Comparison of ENCODE assay signal across 1 cellular context in the genomic region with DNA sequence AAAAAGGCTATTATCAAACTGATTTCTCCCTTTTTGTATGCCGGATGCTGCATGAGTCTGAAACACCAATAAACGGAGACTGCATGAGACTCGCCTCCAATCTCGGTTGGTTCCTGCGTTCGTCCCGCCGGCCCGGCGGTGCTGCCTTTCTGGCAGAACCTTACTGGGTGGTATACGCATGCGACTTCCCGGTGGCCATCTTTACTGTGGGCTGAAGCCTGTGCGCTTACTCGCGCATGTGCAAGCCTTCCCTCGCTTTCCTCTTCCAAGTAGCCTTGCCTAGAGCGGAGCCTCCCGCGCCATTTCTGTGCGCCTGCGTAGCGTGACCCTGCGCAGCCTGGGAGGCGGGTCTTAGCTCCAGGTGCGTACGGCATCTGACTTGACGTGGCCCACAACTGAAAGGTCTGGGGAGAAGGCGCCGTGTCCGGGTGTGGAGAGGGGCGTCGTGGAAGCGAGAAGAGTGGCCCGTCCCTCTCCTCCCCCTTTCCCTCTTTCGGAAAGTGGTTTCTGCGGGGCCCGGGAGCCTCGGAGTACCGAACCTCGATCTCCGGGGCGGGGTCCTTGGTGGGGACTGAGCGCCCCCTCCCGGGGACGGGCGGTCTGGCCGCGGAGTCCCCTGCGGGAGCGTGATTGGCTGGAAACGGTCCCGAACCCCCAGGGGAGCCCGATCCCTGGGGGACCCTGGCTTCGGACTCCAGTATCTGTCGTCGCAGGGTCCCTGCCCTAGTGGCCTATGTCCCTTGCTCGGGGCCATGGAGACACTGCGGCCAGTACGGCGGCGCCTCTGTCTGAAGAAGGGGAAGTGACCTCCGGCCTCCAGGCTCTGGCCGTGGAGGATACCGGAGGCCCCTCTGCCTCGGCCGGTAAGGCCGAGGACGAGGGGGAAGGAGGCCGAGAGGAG.
A peak's percentile ranks its signal among the peaks of the same experiment; 100 is the strongest.
TF ChIP-seq lines count a peak whose summit lies in the region.

A gene (plus strand): TSS at position 360 of the 901 bp plus-strand sequence. CDS start 374 bp downstream, at position 734.

TF ChIP-seq in K562, 482 proteins besides CTCF, POLR2A, EP300 and RAD21 (continued from another document and continues in another):
- TF ChIP-seq, protein P1, sequence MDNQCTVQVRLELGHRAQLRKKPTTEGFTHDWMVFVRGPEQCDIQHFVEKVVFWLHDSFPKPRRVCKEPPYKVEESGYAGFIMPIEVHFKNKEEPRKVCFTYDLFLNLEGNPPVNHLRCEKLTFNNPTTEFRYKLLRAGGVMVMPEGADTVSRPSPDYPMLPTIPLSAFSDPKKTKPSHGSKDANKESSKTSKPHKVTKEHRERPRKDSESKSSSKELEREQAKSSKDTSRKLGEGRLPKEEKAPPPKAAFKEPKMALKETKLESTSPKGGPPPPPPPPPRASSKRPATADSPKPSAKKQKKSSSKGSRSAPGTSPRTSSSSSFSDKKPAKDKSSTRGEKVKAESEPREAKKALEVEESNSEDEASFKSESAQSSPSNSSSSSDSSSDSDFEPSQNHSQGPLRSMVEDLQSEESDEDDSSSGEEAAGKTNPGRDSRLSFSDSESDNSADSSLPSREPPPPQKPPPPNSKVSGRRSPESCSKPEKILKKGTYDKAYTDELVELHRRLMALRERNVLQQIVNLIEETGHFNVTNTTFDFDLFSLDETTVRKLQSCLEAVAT (IDR thresholded peaks at IDR 0.05) = peak in 1 of 2 experiments; percentile 91; a peak in 2 of 4 replicates
- peak; percentile 69; the same call in 1 of the 2 replicates for TF ChIP-seq CBFB (CRISPR knock-in tag; IDR thresholded peaks at IDR 0.05)
- TF ChIP-seq ZNF584 (CRISPR knock-in tag; IDR thresholded peaks at IDR 0.05; ENCODE audit: low read depth) = no peak
- TF ChIP-seq YBX1 (IDR thresholded peaks at IDR 0.05) = no peak
- no peak for TF ChIP-seq BCL6 (CRISPR knock-in tag; IDR thresholded peaks at IDR 0.05)
- TF ChIP-seq, protein P2, sequence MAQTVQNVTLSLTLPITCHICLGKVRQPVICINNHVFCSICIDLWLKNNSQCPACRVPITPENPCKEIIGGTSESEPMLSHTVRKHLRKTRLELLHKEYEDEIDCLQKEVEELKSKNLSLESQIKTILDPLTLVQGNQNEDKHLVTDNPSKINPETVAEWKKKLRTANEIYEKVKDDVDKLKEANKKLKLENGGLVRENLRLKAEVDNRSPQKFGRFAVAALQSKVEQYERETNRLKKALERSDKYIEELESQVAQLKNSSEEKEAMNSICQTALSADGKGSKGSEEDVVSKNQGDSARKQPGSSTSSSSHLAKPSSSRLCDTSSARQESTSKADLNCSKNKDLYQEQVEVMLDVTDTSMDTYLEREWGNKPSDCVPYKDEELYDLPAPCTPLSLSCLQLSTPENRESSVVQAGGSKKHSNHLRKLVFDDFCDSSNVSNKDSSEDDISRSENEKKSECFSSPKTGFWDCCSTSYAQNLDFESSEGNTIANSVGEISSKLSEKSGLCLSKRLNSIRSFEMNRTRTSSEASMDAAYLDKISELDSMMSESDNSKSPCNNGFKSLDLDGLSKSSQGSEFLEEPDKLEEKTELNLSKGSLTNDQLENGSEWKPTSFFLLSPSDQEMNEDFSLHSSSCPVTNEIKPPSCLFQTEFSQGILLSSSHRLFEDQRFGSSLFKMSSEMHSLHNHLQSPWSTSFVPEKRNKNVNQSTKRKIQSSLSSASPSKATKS (CRISPR knock-in tag; IDR thresholded peaks at IDR 0.05) = no peak
- TF ChIP-seq, protein P3, sequence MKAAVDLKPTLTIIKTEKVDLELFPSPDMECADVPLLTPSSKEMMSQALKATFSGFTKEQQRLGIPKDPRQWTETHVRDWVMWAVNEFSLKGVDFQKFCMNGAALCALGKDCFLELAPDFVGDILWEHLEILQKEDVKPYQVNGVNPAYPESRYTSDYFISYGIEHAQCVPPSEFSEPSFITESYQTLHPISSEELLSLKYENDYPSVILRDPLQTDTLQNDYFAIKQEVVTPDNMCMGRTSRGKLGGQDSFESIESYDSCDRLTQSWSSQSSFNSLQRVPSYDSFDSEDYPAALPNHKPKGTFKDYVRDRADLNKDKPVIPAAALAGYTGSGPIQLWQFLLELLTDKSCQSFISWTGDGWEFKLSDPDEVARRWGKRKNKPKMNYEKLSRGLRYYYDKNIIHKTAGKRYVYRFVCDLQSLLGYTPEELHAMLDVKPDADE (conservative IDR thresholded peaks at IDR 0.05; ENCODE audit: control insufficient read depth, low read depth, low read length) = peak; percentile 65
- TF ChIP-seq, protein P4, sequence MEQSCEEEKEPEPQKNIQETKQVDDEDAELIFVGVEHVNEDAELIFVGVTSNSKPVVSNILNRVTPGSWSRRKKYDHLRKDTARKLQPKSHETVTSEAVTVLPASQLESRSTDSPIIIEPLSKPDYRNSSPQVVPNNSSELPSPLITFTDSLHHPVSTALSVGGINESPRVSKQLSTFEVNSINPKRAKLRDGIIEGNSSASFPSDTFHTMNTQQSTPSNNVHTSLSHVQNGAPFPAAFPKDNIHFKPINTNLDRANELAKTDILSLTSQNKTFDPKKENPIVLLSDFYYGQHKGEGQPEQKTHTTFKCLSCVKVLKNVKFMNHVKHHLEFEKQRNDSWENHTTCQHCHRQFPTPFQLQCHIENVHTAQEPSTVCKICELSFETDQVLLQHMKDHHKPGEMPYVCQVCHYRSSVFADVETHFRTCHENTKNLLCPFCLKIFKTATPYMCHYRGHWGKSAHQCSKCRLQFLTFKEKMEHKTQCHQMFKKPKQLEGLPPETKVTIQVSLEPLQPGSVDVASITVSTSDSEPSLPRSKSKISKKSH (CRISPR knock-in tag; IDR thresholded peaks at IDR 0.05) = no peak
- TF ChIP-seq, protein P5, sequence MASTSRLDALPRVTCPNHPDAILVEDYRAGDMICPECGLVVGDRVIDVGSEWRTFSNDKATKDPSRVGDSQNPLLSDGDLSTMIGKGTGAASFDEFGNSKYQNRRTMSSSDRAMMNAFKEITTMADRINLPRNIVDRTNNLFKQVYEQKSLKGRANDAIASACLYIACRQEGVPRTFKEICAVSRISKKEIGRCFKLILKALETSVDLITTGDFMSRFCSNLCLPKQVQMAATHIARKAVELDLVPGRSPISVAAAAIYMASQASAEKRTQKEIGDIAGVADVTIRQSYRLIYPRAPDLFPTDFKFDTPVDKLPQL (IDR thresholded peaks at IDR 0.05; ENCODE audit: extremely low read depth, insufficient read length) = no peak
- TF ChIP-seq ZNF436 (CRISPR knock-in tag; IDR thresholded peaks at IDR 0.05) = no peak
- TF ChIP-seq ZFP36 (IDR thresholded peaks at IDR 0.05; ENCODE audit: low read depth, low read length, partially characterized antibody) = peak; percentile 22
- TF ChIP-seq, protein P6, sequence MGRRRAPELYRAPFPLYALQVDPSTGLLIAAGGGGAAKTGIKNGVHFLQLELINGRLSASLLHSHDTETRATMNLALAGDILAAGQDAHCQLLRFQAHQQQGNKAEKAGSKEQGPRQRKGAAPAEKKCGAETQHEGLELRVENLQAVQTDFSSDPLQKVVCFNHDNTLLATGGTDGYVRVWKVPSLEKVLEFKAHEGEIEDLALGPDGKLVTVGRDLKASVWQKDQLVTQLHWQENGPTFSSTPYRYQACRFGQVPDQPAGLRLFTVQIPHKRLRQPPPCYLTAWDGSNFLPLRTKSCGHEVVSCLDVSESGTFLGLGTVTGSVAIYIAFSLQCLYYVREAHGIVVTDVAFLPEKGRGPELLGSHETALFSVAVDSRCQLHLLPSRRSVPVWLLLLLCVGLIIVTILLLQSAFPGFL (CRISPR knock-in tag; IDR thresholded peaks at IDR 0.05) = no peak
- TF ChIP-seq, protein P7, sequence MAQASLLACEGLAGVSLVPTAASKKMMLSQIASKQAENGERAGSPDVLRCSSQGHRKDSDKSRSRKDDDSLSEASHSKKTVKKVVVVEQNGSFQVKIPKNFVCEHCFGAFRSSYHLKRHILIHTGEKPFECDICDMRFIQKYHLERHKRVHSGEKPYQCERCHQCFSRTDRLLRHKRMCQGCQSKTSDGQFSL (CRISPR knock-in tag; IDR thresholded peaks at IDR 0.05) = no peak
- TF ChIP-seq, protein P7 (tag; IDR thresholded peaks at IDR 0.05) = no peak
- peak; percentile 71; the same call in 1 of the 2 replicates for TF ChIP-seq POLR2AphosphoS2 (IDR thresholded peaks at IDR 0.05; ENCODE audit: low read length)
- no peak for TF ChIP-seq ZNF184 (CRISPR knock-in tag; IDR thresholded peaks at IDR 0.05)
- TF ChIP-seq, protein P8, sequence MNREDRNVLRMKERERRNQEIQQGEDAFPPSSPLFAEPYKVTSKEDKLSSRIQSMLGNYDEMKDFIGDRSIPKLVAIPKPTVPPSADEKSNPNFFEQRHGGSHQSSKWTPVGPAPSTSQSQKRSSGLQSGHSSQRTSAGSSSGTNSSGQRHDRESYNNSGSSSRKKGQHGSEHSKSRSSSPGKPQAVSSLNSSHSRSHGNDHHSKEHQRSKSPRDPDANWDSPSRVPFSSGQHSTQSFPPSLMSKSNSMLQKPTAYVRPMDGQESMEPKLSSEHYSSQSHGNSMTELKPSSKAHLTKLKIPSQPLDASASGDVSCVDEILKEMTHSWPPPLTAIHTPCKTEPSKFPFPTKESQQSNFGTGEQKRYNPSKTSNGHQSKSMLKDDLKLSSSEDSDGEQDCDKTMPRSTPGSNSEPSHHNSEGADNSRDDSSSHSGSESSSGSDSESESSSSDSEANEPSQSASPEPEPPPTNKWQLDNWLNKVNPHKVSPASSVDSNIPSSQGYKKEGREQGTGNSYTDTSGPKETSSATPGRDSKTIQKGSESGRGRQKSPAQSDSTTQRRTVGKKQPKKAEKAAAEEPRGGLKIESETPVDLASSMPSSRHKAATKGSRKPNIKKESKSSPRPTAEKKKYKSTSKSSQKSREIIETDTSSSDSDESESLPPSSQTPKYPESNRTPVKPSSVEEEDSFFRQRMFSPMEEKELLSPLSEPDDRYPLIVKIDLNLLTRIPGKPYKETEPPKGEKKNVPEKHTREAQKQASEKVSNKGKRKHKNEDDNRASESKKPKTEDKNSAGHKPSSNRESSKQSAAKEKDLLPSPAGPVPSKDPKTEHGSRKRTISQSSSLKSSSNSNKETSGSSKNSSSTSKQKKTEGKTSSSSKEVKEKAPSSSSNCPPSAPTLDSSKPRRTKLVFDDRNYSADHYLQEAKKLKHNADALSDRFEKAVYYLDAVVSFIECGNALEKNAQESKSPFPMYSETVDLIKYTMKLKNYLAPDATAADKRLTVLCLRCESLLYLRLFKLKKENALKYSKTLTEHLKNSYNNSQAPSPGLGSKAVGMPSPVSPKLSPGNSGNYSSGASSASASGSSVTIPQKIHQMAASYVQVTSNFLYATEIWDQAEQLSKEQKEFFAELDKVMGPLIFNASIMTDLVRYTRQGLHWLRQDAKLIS (CRISPR knock-in tag; IDR thresholded peaks at IDR 0.05) = 0 out of 2 replicates have a peak, but pooled peaks have one; percentile 12
- TF ChIP-seq, protein P9, sequence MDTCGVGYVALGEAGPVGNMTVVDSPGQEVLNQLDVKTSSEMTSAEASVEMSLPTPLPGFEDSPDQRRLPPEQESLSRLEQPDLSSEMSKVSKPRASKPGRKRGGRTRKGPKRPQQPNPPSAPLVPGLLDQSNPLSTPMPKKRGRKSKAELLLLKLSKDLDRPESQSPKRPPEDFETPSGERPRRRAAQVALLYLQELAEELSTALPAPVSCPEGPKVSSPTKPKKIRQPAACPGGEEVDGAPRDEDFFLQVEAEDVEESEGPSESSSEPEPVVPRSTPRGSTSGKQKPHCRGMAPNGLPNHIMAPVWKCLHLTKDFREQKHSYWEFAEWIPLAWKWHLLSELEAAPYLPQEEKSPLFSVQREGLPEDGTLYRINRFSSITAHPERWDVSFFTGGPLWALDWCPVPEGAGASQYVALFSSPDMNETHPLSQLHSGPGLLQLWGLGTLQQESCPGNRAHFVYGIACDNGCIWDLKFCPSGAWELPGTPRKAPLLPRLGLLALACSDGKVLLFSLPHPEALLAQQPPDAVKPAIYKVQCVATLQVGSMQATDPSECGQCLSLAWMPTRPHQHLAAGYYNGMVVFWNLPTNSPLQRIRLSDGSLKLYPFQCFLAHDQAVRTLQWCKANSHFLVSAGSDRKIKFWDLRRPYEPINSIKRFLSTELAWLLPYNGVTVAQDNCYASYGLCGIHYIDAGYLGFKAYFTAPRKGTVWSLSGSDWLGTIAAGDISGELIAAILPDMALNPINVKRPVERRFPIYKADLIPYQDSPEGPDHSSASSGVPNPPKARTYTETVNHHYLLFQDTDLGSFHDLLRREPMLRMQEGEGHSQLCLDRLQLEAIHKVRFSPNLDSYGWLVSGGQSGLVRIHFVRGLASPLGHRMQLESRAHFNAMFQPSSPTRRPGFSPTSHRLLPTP (IDR thresholded peaks at IDR 0.05; ENCODE audit: borderline replicate concordance, extremely low read depth, insufficient read length) = no peak
- peak; percentile 94 for TF ChIP-seq NFRKB (IDR thresholded peaks at IDR 0.05; ENCODE audit: low read depth)
- TF ChIP-seq, protein P10, sequence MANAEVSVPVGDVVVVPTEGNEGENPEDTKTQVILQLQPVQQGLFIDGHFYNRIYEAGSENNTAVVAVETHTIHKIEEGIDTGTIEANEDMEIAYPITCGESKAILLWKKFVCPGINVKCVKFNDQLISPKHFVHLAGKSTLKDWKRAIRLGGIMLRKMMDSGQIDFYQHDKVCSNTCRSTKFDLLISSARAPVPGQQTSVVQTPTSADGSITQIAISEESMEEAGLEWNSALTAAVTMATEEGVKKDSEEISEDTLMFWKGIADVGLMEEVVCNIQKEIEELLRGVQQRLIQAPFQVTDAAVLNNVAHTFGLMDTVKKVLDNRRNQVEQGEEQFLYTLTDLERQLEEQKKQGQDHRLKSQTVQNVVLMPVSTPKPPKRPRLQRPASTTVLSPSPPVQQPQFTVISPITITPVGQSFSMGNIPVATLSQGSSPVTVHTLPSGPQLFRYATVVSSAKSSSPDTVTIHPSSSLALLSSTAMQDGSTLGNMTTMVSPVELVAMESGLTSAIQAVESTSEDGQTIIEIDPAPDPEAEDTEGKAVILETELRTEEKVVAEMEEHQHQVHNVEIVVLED (CRISPR knock-in tag; IDR thresholded peaks at IDR 0.05) = peak; percentile 96
- TF ChIP-seq ZBTB17 (CRISPR knock-in tag; IDR thresholded peaks at IDR 0.05) = peak; percentile 96
- TF ChIP-seq, protein P11, sequence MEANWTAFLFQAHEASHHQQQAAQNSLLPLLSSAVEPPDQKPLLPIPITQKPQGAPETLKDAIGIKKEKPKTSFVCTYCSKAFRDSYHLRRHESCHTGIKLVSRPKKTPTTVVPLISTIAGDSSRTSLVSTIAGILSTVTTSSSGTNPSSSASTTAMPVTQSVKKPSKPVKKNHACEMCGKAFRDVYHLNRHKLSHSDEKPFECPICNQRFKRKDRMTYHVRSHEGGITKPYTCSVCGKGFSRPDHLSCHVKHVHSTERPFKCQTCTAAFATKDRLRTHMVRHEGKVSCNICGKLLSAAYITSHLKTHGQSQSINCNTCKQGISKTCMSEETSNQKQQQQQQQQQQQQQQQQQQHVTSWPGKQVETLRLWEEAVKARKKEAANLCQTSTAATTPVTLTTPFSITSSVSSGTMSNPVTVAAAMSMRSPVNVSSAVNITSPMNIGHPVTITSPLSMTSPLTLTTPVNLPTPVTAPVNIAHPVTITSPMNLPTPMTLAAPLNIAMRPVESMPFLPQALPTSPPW (CRISPR knock-in tag; IDR thresholded peaks at IDR 0.05) = peak; percentile 64
- no peak for TF ChIP-seq ZNF311 (CRISPR knock-in tag; IDR thresholded peaks at IDR 0.05)
- TF ChIP-seq, protein P12, sequence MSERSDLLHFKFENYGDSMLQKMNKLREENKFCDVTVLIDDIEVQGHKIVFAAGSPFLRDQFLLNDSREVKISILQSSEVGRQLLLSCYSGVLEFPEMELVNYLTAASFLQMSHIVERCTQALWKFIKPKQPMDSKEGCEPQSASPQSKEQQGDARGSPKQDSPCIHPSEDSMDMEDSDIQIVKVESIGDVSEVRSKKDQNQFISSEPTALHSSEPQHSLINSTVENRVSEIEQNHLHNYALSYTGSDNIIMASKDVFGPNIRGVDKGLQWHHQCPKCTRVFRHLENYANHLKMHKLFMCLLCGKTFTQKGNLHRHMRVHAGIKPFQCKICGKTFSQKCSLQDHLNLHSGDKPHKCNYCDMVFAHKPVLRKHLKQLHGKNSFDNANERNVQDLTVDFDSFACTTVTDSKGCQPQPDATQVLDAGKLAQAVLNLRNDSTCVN (CRISPR knock-in tag; IDR thresholded peaks at IDR 0.05) = peak; percentile 77; the same call in 1 of the 2 replicates
- peak; percentile 79 for TF ChIP-seq TAF1 (IDR thresholded peaks at IDR 0.05; ENCODE audit: control insufficient read depth, extremely low read depth, insufficient read depth, low read length, severe bottlenecking)
- peak; percentile 94 for TF ChIP-seq NCOA6 (IDR thresholded peaks at IDR 0.05)
- TF ChIP-seq TARDBP (IDR thresholded peaks at IDR 0.05) = 0 out of 2 replicates have a peak, but pooled peaks have one; percentile 74
